11 cellular contexts compared by ENCODE assay signal in genomic region chr10:31961675-31962074, GRCh38. TPM values are rescaled to one million over a fixed set of nuclear protein-coding genes. Genes with fewer than 3 reads are reported as not detected.
DNase-seq lines count a peak whose midpoint lies in the region; ATAC-seq, FAIRE-seq and TF ChIP-seq lines count a peak whose summit lies in the region.
"Had no signal": no experiment of that assay in that cellular context is flagged by ENCODE, and none has a peak within 500 bp of the region (broad histone marks: within the 10 kb centered on the region; RNA-seq: fewer than 3 reads in every experiment).

No MANE protein-coding gene starts in this region.

- no peaks in the 10 kb centered on the region for H3K36me3 ChIP-seq in right atrium auricular region
- H3K36me3 ChIP-seq: upper lobe of left lung had no signal

- TF ChIP-seq CTCF in right atrium auricular region (IDR thresholded peaks at IDR 0.05) (no peak), D721Med (IDR thresholded peaks at IDR 0.05; ENCODE audit: insufficient read depth, missing control alignments) (no peak)

- H3K4me3 Mint-ChIP-seq in activated naive CD4-positive, alpha-beta T cell treated with anti-CD3 and anti-CD28 coated beads for 36 hours = no peak overlapping the region
- H3K4me3 Mint-ChIP-seq in stimulated activated naive CD8-positive, alpha-beta T cell treated with anti-CD3 and anti-CD28 coated beads, Interleukin-15, amount 100 ng/mL, for 72 hours = peak overlapping the region; percentile 2 to 20

- H3K4me3 ChIP-seq in right atrium auricular region = no peak overlapping the region
- H3K4me3 ChIP-seq: upper lobe of left lung had no signal

- intact Hi-C loops in activated naive CD4-positive, alpha-beta T cell treated with anti-CD3 and anti-CD28 coated beads for 36 hours (cut with micrococcal nuclease) = loop anchor here (5.0 kb wide), 1 partner anchor 41 kb away; no protein-coding TSS in a partner anchor

- no peak for FAIRE-seq in D721Med (lab: Jason Lieb, UNC)
- FAIRE-seq: G401.6 had no signal

- H3K27ac ChIP-seq in right atrium auricular region = no peak overlapping the region

- peaks cover 17% of the 10 kb centered on the region for H3K4me1 Mint-ChIP-seq in activated naive CD4-positive, alpha-beta T cell treated with anti-CD3 and anti-CD28 coated beads for 36 hours (ENCODE audit: low read depth)
- H3K4me1 Mint-ChIP-seq in stimulated activated naive CD8-positive, alpha-beta T cell treated with anti-CD3 and anti-CD28 coated beads, Interleukin-15, amount 100 ng/mL, for 72 hours = peaks cover 25% of the 10 kb centered on the region

- no peaks in the 10 kb centered on the region for H3K9me3 ChIP-seq in right atrium auricular region
- H3K9me3 ChIP-seq: upper lobe of left lung had no signal

- DNase-seq in activated naive CD4-positive, alpha-beta T cell treated with anti-CD3 and anti-CD28 coated beads for 36 hours = peak; percentile 25
- DNase-seq in activated naive CD4-positive, alpha-beta T cell treated with anti-CD3 and anti-CD28 coated beads, Interleukin-2, amount 50 U/mL, for 16 hours = no peak
- DNase-seq in NCI-H226 (peak; percentile 87), epidermal melanocyte (ENCODE audit: insufficient read length, low spot score) (peak; percentile 16), right atrium auricular region (ENCODE audit: low spot score) (no peak), D721Med (ENCODE audit: insufficient read length, low spot score) (no peak)
- peak in 1 of 2 donors; percentile 12 for DNase-seq in stimulated activated naive CD8-positive, alpha-beta T cell treated with anti-CD3 and anti-CD28 coated beads, Interleukin-15, amount 100 ng/mL, for 72 hours
- DNase-seq: NCI-H1417 treated with DMSO at 0.1 percent for 48 hours had no signal

- no peaks in the 10 kb centered on the region for H3K9me3 Mint-ChIP-seq in activated naive CD4-positive, alpha-beta T cell treated with anti-CD3 and anti-CD28 coated beads for 36 hours
- no peaks in the 10 kb centered on the region for H3K9me3 Mint-ChIP-seq in stimulated activated naive CD8-positive, alpha-beta T cell treated with anti-CD3 and anti-CD28 coated beads, Interleukin-15, amount 100 ng/mL, for 72 hours

- H3K27ac Mint-ChIP-seq in activated naive CD4-positive, alpha-beta T cell treated with anti-CD3 and anti-CD28 coated beads for 36 hours = no peak overlapping the region
- no peak overlapping the region for H3K27ac Mint-ChIP-seq in stimulated activated naive CD8-positive, alpha-beta T cell treated with anti-CD3 and anti-CD28 coated beads, Interleukin-15, amount 100 ng/mL, for 72 hours

- H3K27me3 ChIP-seq in right atrium auricular region = no peaks in the 10 kb centered on the region
- H3K27me3 ChIP-seq: upper lobe of left lung had no signal

- CTCF ChIA-PET in activated naive CD4-positive, alpha-beta T cell treated with anti-CD3 and anti-CD28 coated beads for 36 hours (lab: Charles Lee) = interaction anchor here (0.5 kb wide), 1 partner anchor 28 kb away, joined by 3 read pairs; no protein-coding TSS in a partner anchor

- H3K36me3 Mint-ChIP-seq in activated naive CD4-positive, alpha-beta T cell treated with anti-CD3 and anti-CD28 coated beads for 36 hours (ENCODE audit: low read depth) = no peaks in the 10 kb centered on the region

- ATAC-seq in stimulated activated naive CD8-positive, alpha-beta T cell treated with anti-CD3 and anti-CD28 coated beads, Interleukin-15, amount 100 ng/mL, for 72 hours = peak; percentile 77
- ATAC-seq in HG02938 (IDR thresholded peaks at IDR 0.05; ENCODE audit: unreplicated experiment) = no peak

- peaks cover 1% of the 10 kb centered on the region for H3K27me3 Mint-ChIP-seq in activated naive CD4-positive, alpha-beta T cell treated with anti-CD3 and anti-CD28 coated beads for 36 hours (ENCODE audit: low read depth)
- no peaks in the 10 kb centered on the region for H3K27me3 Mint-ChIP-seq in stimulated activated naive CD8-positive, alpha-beta T cell treated with anti-CD3 and anti-CD28 coated beads, Interleukin-15, amount 100 ng/mL, for 72 hours

- peaks cover 0 to 6% of the 10 kb centered on the region in 2 donors for H3K4me1 ChIP-seq in right atrium auricular region

RNA-seq across cellular contexts. Expression of gene ARHGAP12, which starts 33.0 kb away (rescaled TPM):
- total RNA-seq in activated naive CD4-positive, alpha-beta T cell treated with anti-CD3 and anti-CD28 coated beads for 36 hours = 1 to 10 TPM; 2.3 to 2.6 TPM
- 10 to 100 TPM; 20.8 to 24.1 TPM for total RNA-seq in right atrium auricular region

Comparison
In these comparisons a context has a peak if more than half of its experiments do, and no peak if none do; other contexts are left out.
1. DNase-seq: peak in activated naive CD4-positive, alpha-beta T cell treated with anti-CD3 and anti-CD28 coated beads for 36 hours (single experiment), NCI-H226 (single experiment) and epidermal melanocyte (single experiment); none in activated naive CD4-positive, alpha-beta T cell treated with anti-CD3 and anti-CD28 coated beads, Interleukin-2, amount 50 U/mL, for 16 hours (single experiment), right atrium auricular region (single experiment) and D721Med (single experiment).
2. RNA of gene ARHGAP12, which starts 33.0 kb away (total RNA-seq): 20.8 to 24.1 TPM in right atrium auricular region; 2.3 to 2.6 TPM in activated naive CD4-positive, alpha-beta T cell treated with anti-CD3 and anti-CD28 coated beads for 36 hours; every median in the first group is over 4 times any median in the second.